ENCODE assay signal across 11 cellular contexts in genomic region chr7:69603937-69604494, GRCh38. TPM values are rescaled to one million over a fixed set of nuclear protein-coding genes. Genes with fewer than 3 reads are reported as not detected.
A peak's percentile ranks its signal among the peaks of the same experiment; 100 is the strongest.
DNase-seq lines count a peak whose midpoint lies in the region; ATAC-seq and TF ChIP-seq lines count a peak whose summit lies in the region.
"Had no signal": no experiment of that assay in that cellular context is flagged by ENCODE, and none has a peak within 500 bp of the region (broad histone marks: within the 10 kb centered on the region; RNA-seq: fewer than 3 reads in every experiment).

No MANE protein-coding gene starts in this region.

- H3K14ac ChIP-seq in mesenchymal stem cell (ENCODE audit: low read length in 2 of 2), result no peak overlapping the region

- H2BK15ac ChIP-seq in mesenchymal stem cell (ENCODE audit: low read depth, poor library complexity, severe bottlenecking), result no peak overlapping the region

- H3K36me3 ChIP-seq in mesenchymal stem cell (ENCODE audit: control insufficient read depth in 1 of 2, insufficient read depth in 2 of 2, low read depth in 1 of 2, low read length in 2 of 2) (no peaks in the 10 kb centered on the region), heart left ventricle (no peaks in the 10 kb centered on the region)
- H3K36me3 ChIP-seq: breast epithelium, tibial nerve had no signal

- intact Hi-C loops in heart left ventricle (cut with DNase I), result loop anchor here in 5 of 10 donors (5.0 to 10.0 kb wide), 6 partner anchors 48 to 291 kb away; no protein-coding TSS in a partner anchor

- no peak overlapping the region for H3K27ac ChIP-seq in mesenchymal stem cell (ENCODE audit: low read length, poor library complexity, severe bottlenecking)
- H3K27ac ChIP-seq in heart left ventricle, result no peak overlapping the region
- H3K27ac ChIP-seq: breast epithelium, tibial nerve had no signal

- H3K23ac ChIP-seq in mesenchymal stem cell (ENCODE audit: low read length in 2 of 2), result no peak overlapping the region

- H3K4me2 ChIP-seq in mesenchymal stem cell (ENCODE audit: low read length, poor library complexity, severe bottlenecking), result no peak overlapping the region

- ATAC-seq in GM18502 (IDR thresholded peaks at IDR 0.05; ENCODE audit: poor library complexity, unreplicated experiment) (peak; percentile 85), GM19463 (IDR thresholded peaks at IDR 0.05; ENCODE audit: unreplicated experiment) (peak; percentile 70), HG03095 (IDR thresholded peaks at IDR 0.05; ENCODE audit: unreplicated experiment) (peak; percentile 80), heart left ventricle (no peak)
- ATAC-seq in central memory CD8-positive, alpha-beta T cell (replicated peaks; ENCODE audit: extremely low read depth, poor library complexity, severe bottlenecking), result peak; percentile 88

- H3K27me3 Mint-ChIP-seq in central memory CD8-positive, alpha-beta T cell, result peaks cover 10% of the 10 kb centered on the region

- no peak overlapping the region for H3K9ac ChIP-seq in mesenchymal stem cell (ENCODE audit: low read length)

- TF ChIP-seq CTCF in heart left ventricle (IDR thresholded peaks at IDR 0.05), result no peak

- H3K4me3 Mint-ChIP-seq in central memory CD8-positive, alpha-beta T cell, result no peak overlapping the region

- H3K79me1 ChIP-seq in mesenchymal stem cell (replicated peaks; ENCODE audit: low read length, poor library complexity, severe bottlenecking), result peaks cover 31% of the 10 kb centered on the region

- H3K9me3 Mint-ChIP-seq in central memory CD8-positive, alpha-beta T cell, result no peaks in the 10 kb centered on the region

- H2BK12ac ChIP-seq in mesenchymal stem cell (ENCODE audit: low read length in 2 of 2), result no peak overlapping the region

- H3K4me1 Mint-ChIP-seq in central memory CD8-positive, alpha-beta T cell, result peaks cover 15% of the 10 kb centered on the region

- no peak overlapping the region for H3K27ac Mint-ChIP-seq in central memory CD8-positive, alpha-beta T cell (ENCODE audit: low read depth)

- H3K4me3 ChIP-seq in mesenchymal stem cell (ENCODE audit: insufficient read depth in 1 of 2, low read depth in 1 of 2, low read length in 2 of 2), result no peak overlapping the region
- no peak overlapping the region for H3K4me3 ChIP-seq in heart left ventricle
- H3K4me3 ChIP-seq: breast epithelium, tibial nerve had no signal

- no peaks in the 10 kb centered on the region for H3K27me3 ChIP-seq in mesenchymal stem cell (ENCODE audit: control insufficient read depth in 1 of 2, insufficient read depth in 1 of 2, low read length in 2 of 2)
- H3K27me3 ChIP-seq in heart left ventricle, result no peaks in the 10 kb centered on the region
- H3K27me3 ChIP-seq: breast epithelium, tibial nerve had no signal

- no peak overlapping the region for H3K4ac ChIP-seq in mesenchymal stem cell (ENCODE audit: low read depth in 1 of 2, low read length in 2 of 2)

- no peak overlapping the region for H2AFZ ChIP-seq in mesenchymal stem cell (ENCODE audit: low read depth, low read length)

- no peak overlapping the region for H2BK120ac ChIP-seq in mesenchymal stem cell (ENCODE audit: low read depth, low read length)

- no peak overlapping the region for H2AK5ac ChIP-seq in mesenchymal stem cell (ENCODE audit: low read length, severe bottlenecking)

- DNase-seq in central memory CD8-positive, alpha-beta T cell (ENCODE audit: low spot score in 2 of 2), result peak in 1 of 2 donors; percentile 30
- DNase-seq in NCI-H2196 (lab: John Stamatoyannopoulos, UW; ENCODE audit: unreplicated experiment) (no peak), mesenchymal stem cell (no peak), heart left ventricle (no peak), SKM-1 treated with dmso at 0.1 percent for 144 hours (lab: John Stamatoyannopoulos, UW; ENCODE audit: unreplicated experiment) (no peak)
- DNase-seq: stimulated activated CD4-positive, alpha-beta T cell treated with anti-CD3 and anti-CD28 coated beads, Interleukin-15, amount 100 ng/mL, for 24 hours had no signal

- WGBS in mesenchymal stem cell, result 44% methylated on average over 2 of the region's 2 CpGs
- WGBS in heart left ventricle, 4 donors, result 72 to 85% (median 81%) methylated on average over 2 of the region's 2 CpGs

- H3K9me3 ChIP-seq in mesenchymal stem cell (ENCODE audit: control insufficient read depth, low read length) (no peaks in the 10 kb centered on the region), heart left ventricle (no peaks in the 10 kb centered on the region)
- H3K9me3 ChIP-seq: breast epithelium, tibial nerve had no signal

- H3K36me3 Mint-ChIP-seq in central memory CD8-positive, alpha-beta T cell (ENCODE audit: insufficient read depth), result peaks cover 5% of the 10 kb centered on the region

- H4K91ac ChIP-seq in mesenchymal stem cell (ENCODE audit: low read length), result no peak overlapping the region

- H4K8ac ChIP-seq in mesenchymal stem cell (ENCODE audit: low read length), result no peak overlapping the region

- no peak overlapping the region for H2BK5ac ChIP-seq in mesenchymal stem cell (ENCODE audit: low read depth, low read length, poor library complexity, severe bottlenecking)

- H3K4me1 ChIP-seq in mesenchymal stem cell (ENCODE audit: control insufficient read depth, insufficient read depth, low read depth, low read length), result peaks cover 6% of the 10 kb centered on the region
- H3K4me1 ChIP-seq in heart left ventricle, result peaks cover 0 to 25% (median 3%) of the 10 kb centered on the region in 12 donors

- TF ChIP-seq POLR2A in heart left ventricle (IDR thresholded peaks at IDR 0.05), result no peak

- no peak overlapping the region for H3K18ac ChIP-seq in mesenchymal stem cell (ENCODE audit: low read depth in 1 of 2, low read length in 2 of 2)

RNA-seq across cellular contexts. Expression of gene AUTS2, which starts 5.7 kb away (rescaled TPM):
- 4.4 TPM for polyA plus RNA-seq in mesenchymal stem cell (2013, experiment 1 of 2)
- 3.9 TPM for polyA plus RNA-seq in mesenchymal stem cell (2013, experiment 2 of 2)
- total RNA-seq in heart left ventricle, result 10 to 100 TPM in 4 of 9 donors, 1 to 10 TPM in 5; 5.4 to 14.0 (median 8.3) TPM
- polyA plus RNA-seq in heart left ventricle, result 1 to 10 TPM; 3.4 to 3.7 TPM

Comparison
In these comparisons a context has a peak if more than half of its experiments do, and no peak if none do; other contexts are left out.
1. ATAC-seq: peak in GM18502 (single experiment), GM19463 (single experiment), HG03095 (single experiment) and central memory CD8-positive, alpha-beta T cell (single experiment); none in heart left ventricle (0 of 4).